ENCODE assay signal across 1 cellular context in genomic region chr22:25406510-25407210, GRCh38.
A peak's percentile ranks its signal among the peaks of the same experiment; 100 is the strongest.
TF ChIP-seq lines count a peak whose summit lies in the region.

No MANE protein-coding gene starts in this region.

TF ChIP-seq in HepG2, 621 proteins besides CTCF, POLR2A, EP300 and RAD21 (continued from another document and continues in another):
- TF ChIP-seq ZBTB49 (CRISPR knock-in tag; IDR thresholded peaks at IDR 0.05; ENCODE audit: borderline replicate concordance) (no peak), ZNF558 (CRISPR knock-in tag; IDR thresholded peaks at IDR 0.05; ENCODE audit: borderline replicate concordance) (peak; percentile 38; the same call in 1 of the 2 replicates), ZFP91 (CRISPR knock-in tag; IDR thresholded peaks at IDR 0.05; ENCODE audit: borderline replicate concordance) (no peak), POLR2AphosphoS5 (IDR thresholded peaks at IDR 0.05; ENCODE audit: low read depth, low read length) (peak; percentile 48; the same call in 1 of the 2 replicates), MYC (CRISPR knock-in tag; IDR thresholded peaks at IDR 0.05; ENCODE audit: borderline replicate concordance) (peak; percentile 92), GLMP (CRISPR knock-in tag; IDR thresholded peaks at IDR 0.05; ENCODE audit: borderline replicate concordance) (no peak), ZNF263 (CRISPR knock-in tag; IDR thresholded peaks at IDR 0.05) (peak; percentile 71), ATF5 (CRISPR knock-in tag; IDR thresholded peaks at IDR 0.05; ENCODE audit: low read depth) (0 out of 2 replicates have a peak, but pooled peaks have one; percentile 38), ZNF296 (CRISPR knock-in tag; conservative IDR thresholded peaks at IDR 0.05) (peak; percentile 82), SIN3A (IDR thresholded peaks at IDR 0.05; ENCODE audit: borderline replicate concordance, low read depth, low read length) (peak; percentile 46; the same call in 1 of the 2 replicates), GABPB1 (CRISPR knock-in tag; IDR thresholded peaks at IDR 0.05) (peak; percentile 38; the same call in 1 of the 2 replicates), RERE (CRISPR knock-in tag; IDR thresholded peaks at IDR 0.05; ENCODE audit: low read depth) (no peak), ZNF292 (CRISPR knock-in tag; IDR thresholded peaks at IDR 0.05; ENCODE audit: borderline replicate concordance, low read depth) (peak; percentile 59; the same call in 1 of the 2 replicates), ZNF710 (CRISPR knock-in tag; IDR thresholded peaks at IDR 0.05; ENCODE audit: borderline replicate concordance) (peak; percentile 44; the same call in 1 of the 2 replicates), ZNF264 (CRISPR knock-in tag; IDR thresholded peaks at IDR 0.05) (no peak), SAP130 (CRISPR knock-in tag; IDR thresholded peaks at IDR 0.05; ENCODE audit: low read depth) (peak; percentile 92), GATAD1 (CRISPR knock-in tag; IDR thresholded peaks at IDR 0.05) (peak; percentile 30; the same call in 1 of the 2 replicates), ZNF609 (CRISPR knock-in tag; IDR thresholded peaks at IDR 0.05; ENCODE audit: borderline replicate concordance) (peak; percentile 62; the same call in 1 of the 2 replicates), SP5 (CRISPR knock-in tag; IDR thresholded peaks at IDR 0.05; ENCODE audit: borderline replicate concordance, low read depth) (0 out of 2 replicates have a peak, but pooled peaks have one; percentile 31), DBP (CRISPR knock-in tag; IDR thresholded peaks at IDR 0.05; ENCODE audit: not compliant biosample characterization) (no peak), THAP8 (CRISPR knock-in tag; IDR thresholded peaks at IDR 0.05; ENCODE audit: borderline replicate concordance) (no peak), ESRRA (CRISPR knock-in tag; IDR thresholded peaks at IDR 0.05; ENCODE audit: low read depth) (0 out of 2 replicates have a peak, but pooled peaks have one; percentile 57), ZNF687 (CRISPR knock-in tag; IDR thresholded peaks at IDR 0.05) (peak; percentile 85), ZFY (CRISPR knock-in tag; IDR thresholded peaks at IDR 0.05) (peak; percentile 61), MTA1 (CRISPR knock-in tag; IDR thresholded peaks at IDR 0.05; ENCODE audit: borderline replicate concordance) (peak; percentile 61; the same call in 1 of the 2 replicates), SSRP1 (CRISPR knock-in tag; IDR thresholded peaks at IDR 0.05) (no peak)
